Comparison of ENCODE assay signal across 11 cellular contexts in the genomic region with DNA sequence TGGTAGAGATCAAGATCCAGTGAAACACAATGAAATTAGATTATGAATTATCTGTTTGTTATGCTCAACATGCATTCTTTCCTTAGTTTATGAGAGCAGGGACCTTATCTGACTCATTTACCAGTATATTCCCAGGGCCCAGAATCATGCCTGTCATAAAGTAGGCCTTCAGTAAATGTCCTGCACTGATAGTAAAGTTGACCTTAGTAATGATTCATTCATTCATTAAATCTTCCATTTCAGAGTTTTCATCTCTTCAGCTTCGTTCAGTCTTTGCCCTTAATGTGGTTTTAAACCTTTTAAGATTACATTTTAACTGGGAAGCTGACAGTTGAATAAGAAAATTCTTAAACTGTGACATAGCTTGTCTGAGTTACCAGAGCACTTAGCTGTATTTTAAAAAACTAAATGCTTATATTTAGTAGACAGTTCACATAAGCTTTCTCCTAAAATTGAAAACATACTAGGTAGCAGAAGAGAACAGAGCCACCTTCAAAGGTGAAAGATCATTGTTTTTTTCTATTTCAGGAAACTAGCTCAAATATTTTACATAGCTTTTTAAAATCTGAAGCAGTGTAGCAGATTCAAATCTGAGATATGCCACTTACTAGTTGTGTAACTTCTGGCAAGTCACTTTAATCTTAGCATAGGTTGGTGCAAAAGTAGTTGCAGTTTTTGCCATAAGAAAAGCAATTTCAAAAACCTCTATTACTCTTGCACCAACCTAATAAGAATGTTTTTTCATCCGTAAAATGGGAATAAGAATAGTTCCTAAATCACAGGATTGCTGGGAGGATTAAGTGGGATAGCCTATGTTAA. TPM values are rescaled to one million over a fixed set of nuclear protein-coding genes. Genes with fewer than 3 reads are reported as not detected.
DNase-seq lines count a peak whose midpoint lies in the region; ATAC-seq and TF ChIP-seq lines count a peak whose summit lies in the region.
"Had no signal": no experiment of that assay in that cellular context is flagged by ENCODE, and none has a peak within 500 bp of the region (broad histone marks: within the 10 kb centered on the region; RNA-seq: fewer than 3 reads in every experiment).

No MANE protein-coding gene starts in this region.

- H3K4me1 Mint-ChIP-seq in CD8-positive, alpha-beta memory T cell: peaks cover 19 to 29% (median 23%) of the 10 kb centered on the region in 3 donors
- peaks cover 20 to 26% of the 10 kb centered on the region in 2 donors for H3K4me1 Mint-ChIP-seq in natural killer cell

- peaks cover 5 to 30% (median 7%) of the 10 kb centered on the region in 3 donors for H3K36me3 Mint-ChIP-seq in CD8-positive, alpha-beta memory T cell
- peaks cover 7% of the 10 kb centered on the region for H3K36me3 Mint-ChIP-seq in natural killer cell

- no peaks in the 10 kb centered on the region for H3K36me3 ChIP-seq in CD8-positive, alpha-beta memory T cell (ENCODE audit: insufficient read depth, low read length)
- H3K36me3 ChIP-seq in PC-3 (ENCODE audit: low read depth, low read length): peaks cover 58% of the 10 kb centered on the region

- H2AFZ ChIP-seq in PC-3 (ENCODE audit: low read length): no peak overlapping the region

- ATAC-seq in PC-3 (peak; percentile 87), HG03108 (IDR thresholded peaks at IDR 0.05; ENCODE audit: unreplicated experiment) (no peak), natural killer cell (no peak)

- H3K27ac Mint-ChIP-seq in CD8-positive, alpha-beta memory T cell: peak overlapping the region in 5 of 8 donors; percentile 12 to 69 (median 36)
- no peak overlapping the region for H3K27ac Mint-ChIP-seq in natural killer cell

- H4K20me1 ChIP-seq in PC-3 (ENCODE audit: low read length): no peaks in the 10 kb centered on the region

- no peaks in the 10 kb centered on the region for H3K27me3 Mint-ChIP-seq in CD8-positive, alpha-beta memory T cell
- H3K27me3 Mint-ChIP-seq in natural killer cell (ENCODE audit: low read depth in 2 of 2): no peaks in the 10 kb centered on the region

- H3K4me3 ChIP-seq in CD8-positive, alpha-beta memory T cell (ENCODE audit: low read length): no peak overlapping the region
- no peak overlapping the region for H3K4me3 ChIP-seq in PC-3 (ENCODE audit: low read length)
- no peak overlapping the region for H3K4me3 ChIP-seq in fibroblast of pulmonary artery (replicated peaks; ENCODE audit: low read depth, low read length)

- H3F3A ChIP-seq in PC-3 (ENCODE audit: low read length, unreplicated experiment): no peaks in the 10 kb centered on the region

- POLR2A ChIA-PET in CD8-positive, alpha-beta memory T cell (lab: Charles Lee): no interaction called here
- POLR2A ChIA-PET in PC-3 (lab: Charles Lee; ENCODE audit: unreplicated experiment): no interaction called here

- peak overlapping the region; percentile 41 for H3K9ac ChIP-seq in PC-3 (ENCODE audit: low read length)

- H3K9me3 ChIP-seq in CD8-positive, alpha-beta memory T cell (ENCODE audit: low read length): no peaks in the 10 kb centered on the region
- no peaks in the 10 kb centered on the region for H3K9me3 ChIP-seq in PC-3 (ENCODE audit: low read length)

- H3K9me3 Mint-ChIP-seq in CD8-positive, alpha-beta memory T cell: no peaks in the 10 kb centered on the region
- H3K9me3 Mint-ChIP-seq in natural killer cell: no peaks in the 10 kb centered on the region

- H3K9me2 ChIP-seq in PC-3 (replicated peaks; ENCODE audit: low read length): no peaks in the 10 kb centered on the region

- no peaks in the 10 kb centered on the region for H3K27me3 ChIP-seq in CD8-positive, alpha-beta memory T cell (ENCODE audit: insufficient read depth, low read length, poor library complexity, severe bottlenecking)
- H3K27me3 ChIP-seq in PC-3 (ENCODE audit: low read length): no peaks in the 10 kb centered on the region

- CTCF ChIA-PET in CD8-positive, alpha-beta memory T cell (lab: Charles Lee): interaction anchor here (1.1 to 1.5 kb wide), 2 partner anchors 11 to 462 kb away, joined by 3 read pairs; no protein-coding TSS in a partner anchor
- CTCF ChIA-PET in PC-3 (lab: Charles Lee): interaction anchor here (0.6 kb wide), 1 partner anchor 156 kb away, joined by 3 read pairs; no protein-coding TSS in a partner anchor

- no peak overlapping the region for H3K27ac ChIP-seq in CD8-positive, alpha-beta memory T cell (ENCODE audit: low read depth, low read length)
- H3K27ac ChIP-seq in PC-3 (ENCODE audit: low read length): peak overlapping the region; percentile 71

- no TSS peak for BruUV-seq in PC-3 (replicated peaks; lab: Mats Ljungman, UMichigan)

- TF ChIP-seq CTCF in PC-3 (conservative IDR thresholded peaks at IDR 0.05; ENCODE audit: low read depth, low read length) (no peak), fibroblast of pulmonary artery (IDR thresholded peaks at IDR 0.05; ENCODE audit: low read length, missing control alignments) (no peak), natural killer cell (IDR thresholded peaks at IDR 0.05) (no peak)

- DNase-seq in CD8-positive, alpha-beta memory T cell: no peak
- DNase-seq in PC-3: peak; percentile 72
- peak; percentile 13 for DNase-seq in fibroblast of pulmonary artery (ENCODE audit: low read depth)
- DNase-seq in renal cortical epithelial cell (ENCODE audit: low read depth): peak; percentile 91
- DNase-seq in NCI-H128 (lab: John Stamatoyannopoulos, UW; ENCODE audit: unreplicated experiment): no peak
- DNase-seq in natural killer cell: no peak
- DNase-seq: activated CD4-positive, alpha-beta T cell treated with anti-CD3 and anti-CD28 coated beads, Interleukin-2, amount 50 U/mL, for 4 hours; NCI-H2081 treated with DMSO at 0.1 percent for 48 hours; NCI-H748 treated with DMSO at 0.1 percent for 48 hours; stimulated activated CD4-positive, alpha-beta T cell treated with anti-CD3 and anti-CD28 coated beads, Interleukin-2, amount 100 ng/mL, for 48 hours had no signal

- no peaks in the 10 kb centered on the region for H3K79me2 ChIP-seq in PC-3 (ENCODE audit: low read length)

- intact Hi-C loops in PC-3 (cut with micrococcal nuclease): loop anchor here (1.0 kb wide), 1 partner anchor 42 kb away; the partner anchor contains the start of genes MCM8 and TRMT6
- intact Hi-C loops in natural killer cell (cut with micrococcal nuclease): no loop called here

- H3K4me1 ChIP-seq in CD8-positive, alpha-beta memory T cell (ENCODE audit: insufficient read depth, low read length): peaks cover 3% of the 10 kb centered on the region
- peaks cover 32% of the 10 kb centered on the region for H3K4me1 ChIP-seq in PC-3 (ENCODE audit: insufficient read depth, low read length)

- peak overlapping the region; percentile 37 for H3K4me2 ChIP-seq in PC-3 (ENCODE audit: low read length)

- no peak overlapping the region for H3K4me3 Mint-ChIP-seq in CD8-positive, alpha-beta memory T cell
- H3K4me3 Mint-ChIP-seq in natural killer cell: no peak overlapping the region

RNA-seq across cellular contexts. Expression of gene CRLS1, which starts 14.1 kb away (rescaled TPM):
- total RNA-seq in CD8-positive, alpha-beta memory T cell: 10 to 100 TPM; 54.9 to 59.1 TPM
- polyA plus RNA-seq in CD8-positive, alpha-beta memory T cell: 39.6 TPM
- 50.7 and 52.2 TPM in 2 replicates for total RNA-seq in PC-3 (2014; rRNA removed)
- 62.3 and 84.2 TPM in 2 replicates for total RNA-seq in renal cortical epithelial cell
- total RNA-seq in natural killer cell: 10 to 100 TPM; 13.0 to 20.5 (median 14.6) TPM

RNA-seq across cellular contexts. Expression of gene MCM8, which starts 41.4 kb away (rescaled TPM):
- 10 to 100 TPM; 31.9 to 33.8 TPM for total RNA-seq in CD8-positive, alpha-beta memory T cell
- polyA plus RNA-seq in CD8-positive, alpha-beta memory T cell: 0.35 TPM
- total RNA-seq in PC-3 (2014; rRNA removed) (26.6 and 27.0 TPM in 2 replicates), renal cortical epithelial cell (10.4 and 10.9 TPM in 2 replicates), natural killer cell (10 to 100 TPM in 1 of 3 donors, 1 to 10 TPM in 2; 8.1 to 14.3 (median 9.0) TPM)

RNA-seq across cellular contexts. Expression of gene TRMT6, which starts 41.5 kb away (rescaled TPM):
- total RNA-seq in CD8-positive, alpha-beta memory T cell: 10 to 100 TPM; 35.8 to 38.5 TPM
- polyA plus RNA-seq in CD8-positive, alpha-beta memory T cell: 14.6 TPM
- 35.4 and 44.0 TPM in 2 replicates for total RNA-seq in PC-3 (2014; rRNA removed)
- total RNA-seq in renal cortical epithelial cell: 15.1 and 18.8 TPM in 2 replicates
- 10 to 100 TPM in 1 of 3 donors, 1 to 10 TPM in 2; 9.2 to 13.0 (median 9.9) TPM for total RNA-seq in natural killer cell

Comparison
In these comparisons a context has a peak if more than half of its experiments do, and no peak if none do; other contexts are left out.
1. DNase-seq: peak in PC-3 (single experiment), fibroblast of pulmonary artery (single experiment) and renal cortical epithelial cell (single experiment); none in CD8-positive, alpha-beta memory T cell (0 of 5), NCI-H128 (single experiment) and natural killer cell (single experiment).
2. H3K27ac Mint-ChIP-seq: peak in CD8-positive, alpha-beta memory T cell (5 of 8); none in natural killer cell (0 of 2).